ENCODE assay signal across 1 cellular context in the genomic region with DNA sequence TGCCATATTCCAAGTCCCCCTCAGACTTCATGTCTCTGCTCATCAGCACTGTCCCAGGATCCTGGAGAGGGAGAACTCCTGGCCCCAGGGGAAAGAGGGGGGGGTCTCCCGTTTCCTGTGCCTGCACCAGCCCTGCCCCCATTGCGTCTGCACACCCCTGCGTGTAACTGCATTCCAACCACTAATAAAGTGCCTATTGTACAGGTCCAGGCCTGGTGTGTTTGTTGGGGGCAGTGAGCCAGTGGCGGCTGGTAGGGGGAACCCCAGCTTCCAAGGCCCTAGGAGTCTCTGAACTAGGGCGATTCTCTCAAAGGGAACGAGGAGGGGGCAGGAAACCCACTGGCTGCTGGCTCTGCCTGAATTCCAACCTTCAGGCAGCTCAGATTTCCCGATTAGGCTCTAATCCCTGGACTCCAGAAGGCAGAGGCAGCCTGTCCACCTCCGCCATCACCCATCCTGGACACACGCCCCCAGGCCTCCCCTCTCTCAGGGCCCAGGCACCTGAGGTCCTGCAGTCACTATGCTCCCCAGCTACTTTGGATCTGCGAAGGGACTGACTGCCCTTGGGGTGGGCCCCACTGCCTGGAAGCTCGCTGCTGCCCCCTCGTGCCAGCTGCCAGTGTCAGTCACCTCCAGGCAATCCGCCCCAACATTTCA.
TF ChIP-seq lines count a peak whose summit lies in the region.

No MANE protein-coding gene starts in this region.

TF ChIP-seq in HEK293, 187 proteins besides CTCF, POLR2A, EP300 and RAD21 (continued from another document):
- TF ChIP-seq, protein P1, sequence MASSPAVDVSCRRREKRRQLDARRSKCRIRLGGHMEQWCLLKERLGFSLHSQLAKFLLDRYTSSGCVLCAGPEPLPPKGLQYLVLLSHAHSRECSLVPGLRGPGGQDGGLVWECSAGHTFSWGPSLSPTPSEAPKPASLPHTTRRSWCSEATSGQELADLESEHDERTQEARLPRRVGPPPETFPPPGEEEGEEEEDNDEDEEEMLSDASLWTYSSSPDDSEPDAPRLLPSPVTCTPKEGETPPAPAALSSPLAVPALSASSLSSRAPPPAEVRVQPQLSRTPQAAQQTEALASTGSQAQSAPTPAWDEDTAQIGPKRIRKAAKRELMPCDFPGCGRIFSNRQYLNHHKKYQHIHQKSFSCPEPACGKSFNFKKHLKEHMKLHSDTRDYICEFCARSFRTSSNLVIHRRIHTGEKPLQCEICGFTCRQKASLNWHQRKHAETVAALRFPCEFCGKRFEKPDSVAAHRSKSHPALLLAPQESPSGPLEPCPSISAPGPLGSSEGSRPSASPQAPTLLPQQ (tag by site-specific recombination; IDR thresholded peaks at IDR 0.05), result peak; percentile 100
- TF ChIP-seq SALL2 (tag by site-specific recombination; IDR thresholded peaks at IDR 0.05; ENCODE audit: borderline replicate concordance), result no peak
- TF ChIP-seq, protein P2, sequence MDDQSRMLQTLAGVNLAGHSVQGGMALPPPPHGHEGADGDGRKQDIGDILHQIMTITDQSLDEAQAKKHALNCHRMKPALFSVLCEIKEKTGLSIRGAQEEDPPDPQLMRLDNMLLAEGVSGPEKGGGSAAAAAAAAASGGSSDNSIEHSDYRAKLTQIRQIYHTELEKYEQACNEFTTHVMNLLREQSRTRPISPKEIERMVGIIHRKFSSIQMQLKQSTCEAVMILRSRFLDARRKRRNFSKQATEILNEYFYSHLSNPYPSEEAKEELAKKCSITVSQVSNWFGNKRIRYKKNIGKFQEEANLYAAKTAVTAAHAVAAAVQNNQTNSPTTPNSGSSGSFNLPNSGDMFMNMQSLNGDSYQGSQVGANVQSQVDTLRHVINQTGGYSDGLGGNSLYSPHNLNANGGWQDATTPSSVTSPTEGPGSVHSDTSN (CRISPR knock-in tag; IDR thresholded peaks at IDR 0.05), result 0 out of 2 replicates have a peak, but pooled peaks have one; percentile 36
- TF ChIP-seq, protein P3, sequence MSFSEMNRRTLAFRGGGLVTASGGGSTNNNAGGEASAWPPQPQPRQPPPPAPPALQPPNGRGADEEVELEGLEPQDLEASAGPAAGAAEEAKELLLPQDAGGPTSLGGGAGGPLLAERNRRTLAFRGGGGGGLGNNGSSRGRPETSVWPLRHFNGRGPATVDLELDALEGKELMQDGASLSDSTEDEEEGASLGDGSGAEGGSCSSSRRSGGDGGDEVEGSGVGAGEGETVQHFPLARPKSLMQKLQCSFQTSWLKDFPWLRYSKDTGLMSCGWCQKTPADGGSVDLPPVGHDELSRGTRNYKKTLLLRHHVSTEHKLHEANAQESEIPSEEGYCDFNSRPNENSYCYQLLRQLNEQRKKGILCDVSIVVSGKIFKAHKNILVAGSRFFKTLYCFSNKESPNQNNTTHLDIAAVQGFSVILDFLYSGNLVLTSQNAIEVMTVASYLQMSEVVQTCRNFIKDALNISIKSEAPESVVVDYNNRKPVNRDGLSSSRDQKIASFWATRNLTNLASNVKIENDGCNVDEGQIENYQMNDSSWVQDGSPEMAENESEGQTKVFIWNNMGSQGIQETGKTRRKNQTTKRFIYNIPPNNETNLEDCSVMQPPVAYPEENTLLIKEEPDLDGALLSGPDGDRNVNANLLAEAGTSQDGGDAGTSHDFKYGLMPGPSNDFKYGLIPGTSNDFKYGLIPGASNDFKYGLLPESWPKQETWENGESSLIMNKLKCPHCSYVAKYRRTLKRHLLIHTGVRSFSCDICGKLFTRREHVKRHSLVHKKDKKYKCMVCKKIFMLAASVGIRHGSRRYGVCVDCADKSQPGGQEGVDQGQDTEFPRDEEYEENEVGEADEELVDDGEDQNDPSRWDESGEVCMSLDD (tag by site-specific recombination; IDR thresholded peaks at IDR 0.05), result peak; percentile 31; the same call in 1 of the 2 replicates
- peak; percentile 73 for TF ChIP-seq KLF1 (tag by site-specific recombination; IDR thresholded peaks at IDR 0.05)
- TF ChIP-seq GLIS2 (tag by site-specific recombination; IDR thresholded peaks at IDR 0.05), result peak; percentile 91
- peak; percentile 45; the same call in 1 of the 2 replicates for TF ChIP-seq ZNF223 (tag by site-specific recombination; IDR thresholded peaks at IDR 0.05)
- TF ChIP-seq GLIS1 (tag by site-specific recombination; IDR thresholded peaks at IDR 0.05), result peak; percentile 52; the same call in 1 of the 2 replicates
- 0 out of 2 replicates have a peak, but pooled peaks have one; percentile 74 for TF ChIP-seq ZNF2 (tag by site-specific recombination; IDR thresholded peaks at IDR 0.05)
- peak; percentile 87 for TF ChIP-seq ZBTB48 (tag by site-specific recombination; IDR thresholded peaks at IDR 0.05)
- TF ChIP-seq ZBTB17 (tag by site-specific recombination; IDR thresholded peaks at IDR 0.05), result peak; percentile 64; the same call in 1 of the 2 replicates
- TF ChIP-seq EGR2 (tag by site-specific recombination; IDR thresholded peaks at IDR 0.05; ENCODE audit: low read depth), result peak; percentile 38; the same call in 1 of the 2 replicates
- no peak for TF ChIP-seq ZNF76 (tag by site-specific recombination; IDR thresholded peaks at IDR 0.05; ENCODE audit: borderline replicate concordance, low read depth)
- TF ChIP-seq ZNF132 (tag by site-specific recombination; IDR thresholded peaks at IDR 0.05; ENCODE audit: borderline replicate concordance), result no peak
- TF ChIP-seq, protein P4, sequence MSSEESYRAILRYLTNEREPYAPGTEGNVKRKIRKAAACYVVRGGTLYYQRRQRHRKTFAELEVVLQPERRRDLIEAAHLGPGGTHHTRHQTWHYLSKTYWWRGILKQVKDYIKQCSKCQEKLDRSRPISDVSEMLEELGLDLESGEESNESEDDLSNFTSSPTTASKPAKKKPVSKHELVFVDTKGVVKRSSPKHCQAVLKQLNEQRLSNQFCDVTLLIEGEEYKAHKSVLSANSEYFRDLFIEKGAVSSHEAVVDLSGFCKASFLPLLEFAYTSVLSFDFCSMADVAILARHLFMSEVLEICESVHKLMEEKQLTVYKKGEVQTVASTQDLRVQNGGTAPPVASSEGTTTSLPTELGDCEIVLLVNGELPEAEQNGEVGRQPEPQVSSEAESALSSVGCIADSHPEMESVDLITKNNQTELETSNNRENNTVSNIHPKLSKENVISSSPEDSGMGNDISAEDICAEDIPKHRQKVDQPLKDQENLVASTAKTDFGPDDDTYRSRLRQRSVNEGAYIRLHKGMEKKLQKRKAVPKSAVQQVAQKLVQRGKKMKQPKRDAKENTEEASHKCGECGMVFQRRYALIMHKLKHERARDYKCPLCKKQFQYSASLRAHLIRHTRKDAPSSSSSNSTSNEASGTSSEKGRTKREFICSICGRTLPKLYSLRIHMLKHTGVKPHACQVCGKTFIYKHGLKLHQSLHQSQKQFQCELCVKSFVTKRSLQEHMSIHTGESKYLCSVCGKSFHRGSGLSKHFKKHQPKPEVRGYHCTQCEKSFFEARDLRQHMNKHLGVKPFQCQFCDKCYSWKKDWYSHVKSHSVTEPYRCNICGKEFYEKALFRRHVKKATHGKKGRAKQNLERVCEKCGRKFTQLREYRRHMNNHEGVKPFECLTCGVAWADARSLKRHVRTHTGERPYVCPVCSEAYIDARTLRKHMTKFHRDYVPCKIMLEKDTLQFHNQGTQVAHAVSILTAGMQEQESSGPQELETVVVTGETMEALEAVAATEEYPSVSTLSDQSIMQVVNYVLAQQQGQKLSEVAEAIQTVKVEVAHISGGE (tag by site-specific recombination; conservative IDR thresholded peaks at IDR 0.05; ENCODE audit: low read depth), result peak; percentile 51; the same call in 1 of the 2 replicates
- 0 out of 2 replicates have a peak, but pooled peaks have one; percentile 13 for TF ChIP-seq ZNF629 (tag by site-specific recombination; IDR thresholded peaks at IDR 0.05)
- TF ChIP-seq ZNF596 (tag by site-specific recombination; IDR thresholded peaks at IDR 0.05), result 0 out of 2 replicates have a peak, but pooled peaks have one; percentile 16
- peak; percentile 73 for TF ChIP-seq ZFHX2 (tag by site-specific recombination; conservative IDR thresholded peaks at IDR 0.05)
- TF ChIP-seq ZNF10 (tag by site-specific recombination; IDR thresholded peaks at IDR 0.05), result peak; percentile 67; the same call in 1 of the 2 replicates
- no peak for TF ChIP-seq YY2 (tag by site-specific recombination; IDR thresholded peaks at IDR 0.05)
- 0 out of 2 replicates have a peak, but pooled peaks have one; percentile 44 for TF ChIP-seq KLF8 (tag by site-specific recombination; IDR thresholded peaks at IDR 0.05)
- TF ChIP-seq KLF16 (tag by site-specific recombination; IDR thresholded peaks at IDR 0.05), result 0 out of 2 replicates have a peak, but pooled peaks have one; percentile 32
- no peak for TF ChIP-seq ZNF112 (tag by site-specific recombination; IDR thresholded peaks at IDR 0.05)
- TF ChIP-seq, protein P5, sequence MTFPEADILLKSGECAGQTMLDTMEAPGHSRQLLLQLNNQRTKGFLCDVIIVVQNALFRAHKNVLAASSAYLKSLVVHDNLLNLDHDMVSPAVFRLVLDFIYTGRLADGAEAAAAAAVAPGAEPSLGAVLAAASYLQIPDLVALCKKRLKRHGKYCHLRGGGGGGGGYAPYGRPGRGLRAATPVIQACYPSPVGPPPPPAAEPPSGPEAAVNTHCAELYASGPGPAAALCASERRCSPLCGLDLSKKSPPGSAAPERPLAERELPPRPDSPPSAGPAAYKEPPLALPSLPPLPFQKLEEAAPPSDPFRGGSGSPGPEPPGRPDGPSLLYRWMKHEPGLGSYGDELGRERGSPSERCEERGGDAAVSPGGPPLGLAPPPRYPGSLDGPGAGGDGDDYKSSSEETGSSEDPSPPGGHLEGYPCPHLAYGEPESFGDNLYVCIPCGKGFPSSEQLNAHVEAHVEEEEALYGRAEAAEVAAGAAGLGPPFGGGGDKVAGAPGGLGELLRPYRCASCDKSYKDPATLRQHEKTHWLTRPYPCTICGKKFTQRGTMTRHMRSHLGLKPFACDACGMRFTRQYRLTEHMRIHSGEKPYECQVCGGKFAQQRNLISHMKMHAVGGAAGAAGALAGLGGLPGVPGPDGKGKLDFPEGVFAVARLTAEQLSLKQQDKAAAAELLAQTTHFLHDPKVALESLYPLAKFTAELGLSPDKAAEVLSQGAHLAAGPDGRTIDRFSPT (tag by site-specific recombination; IDR thresholded peaks at IDR 0.05), result peak; percentile 32; the same call in 1 of the 2 replicates
- TF ChIP-seq ZEB2 (tag by site-specific recombination; IDR thresholded peaks at IDR 0.05), result 0 out of 2 replicates have a peak, but pooled peaks have one; percentile 38
- TF ChIP-seq ZNF654 (tag by site-specific recombination; IDR thresholded peaks at IDR 0.05; ENCODE audit: low read depth), result peak; percentile 90
